ENCODE assay signal across 16 cellular contexts in the genomic region with DNA sequence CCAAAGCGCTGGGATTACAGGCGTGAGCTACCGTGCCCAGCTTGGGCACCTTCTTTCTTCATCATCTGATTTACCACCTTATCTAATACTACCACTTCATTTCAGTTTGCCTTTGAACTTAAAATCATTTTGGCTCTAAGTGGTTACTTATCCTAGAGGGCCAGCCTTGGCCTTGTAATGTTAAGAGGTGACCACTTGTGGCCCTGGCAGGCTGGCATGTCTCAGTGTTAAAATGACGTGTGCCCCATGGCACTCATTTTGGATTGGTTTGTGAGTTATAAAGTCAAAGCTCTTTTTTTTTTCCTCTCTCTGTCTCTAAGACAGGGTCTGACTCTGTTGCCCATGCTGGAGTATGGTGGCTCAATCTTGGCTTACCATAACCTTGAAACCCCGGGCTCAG. TPM values are rescaled to one million over a fixed set of nuclear protein-coding genes. Genes with fewer than 3 reads are reported as not detected.
A peak's percentile ranks its signal among the peaks of the same experiment; 100 is the strongest.
DNase-seq lines count a peak whose midpoint lies in the region; ATAC-seq and TF ChIP-seq lines count a peak whose summit lies in the region.
"Had no signal": no experiment of that assay in that cellular context is flagged by ENCODE, and none has a peak within 500 bp of the region (broad histone marks: within the 10 kb centered on the region; RNA-seq: fewer than 3 reads in every experiment).

No MANE protein-coding gene starts in this region.

- H3K36me3 ChIP-seq in right atrium auricular region, result peaks cover 59% of the 10 kb centered on the region
- peaks cover 0 to 43% of the 10 kb centered on the region in 2 donors for H3K36me3 ChIP-seq in left lung

- TF ChIP-seq CTCF in right atrium auricular region (IDR thresholded peaks at IDR 0.05) (no peak), left lung (IDR thresholded peaks at IDR 0.05) (no peak)

- peaks cover 21% of the 10 kb centered on the region for H3K36me3 Mint-ChIP-seq in stimulated activated effector memory CD8-positive, alpha-beta T cell treated with anti-CD3 and anti-CD28 coated beads, Interleukin-12 subunit alpha, Interleukin-12 subunit beta, amount 100 ng/mL, for 72 hours

- H3K4me3 ChIP-seq in right atrium auricular region (no peak overlapping the region), left lung (no peak overlapping the region)
- H3K4me3 ChIP-seq: HAP-1 had no signal

- H3K9me3 ChIP-seq in right atrium auricular region (no peaks in the 10 kb centered on the region), left lung (no peaks in the 10 kb centered on the region)
- H3K9me3 ChIP-seq: HAP-1 had no signal

- no peak overlapping the region for H3K4me3 Mint-ChIP-seq in stimulated activated effector memory CD8-positive, alpha-beta T cell treated with anti-CD3 and anti-CD28 coated beads, Interleukin-12 subunit alpha, Interleukin-12 subunit beta, amount 100 ng/mL, for 72 hours
- H3K4me3 Mint-ChIP-seq: CD4-positive, alpha-beta memory T cell; HFFc6 had no signal

- no peak overlapping the region for H3K27ac ChIP-seq in right atrium auricular region
- H3K27ac ChIP-seq in left lung, result no peak overlapping the region

- peak overlapping the region; percentile 45 for H3K27ac Mint-ChIP-seq in stimulated activated effector memory CD8-positive, alpha-beta T cell treated with anti-CD3 and anti-CD28 coated beads, Interleukin-12 subunit alpha, Interleukin-12 subunit beta, amount 100 ng/mL, for 72 hours
- H3K27ac Mint-ChIP-seq: HFFc6 had no signal

- intact Hi-C loops in Right ventricle myocardium inferior (cut with DNase I), result no loop called here
- intact Hi-C loops in left lung (cut with DNase I), result no loop called here

- DNase-seq in right atrium auricular region (ENCODE audit: low spot score) (peak; percentile 5), Right ventricle myocardium inferior (ENCODE audit: missing footprints) (no peak), left lung (peak in 1 of 2 donors; percentile 52), NCI-H1105 treated with DMSO at 0.1 percent for 48 hours (lab: John Stamatoyannopoulos, UW) (no peak)
- DNase-seq in stimulated activated effector memory CD8-positive, alpha-beta T cell treated with anti-CD3 and anti-CD28 coated beads, Interleukin-12 subunit alpha, Interleukin-12 subunit beta, amount 100 ng/mL, for 72 hours (ENCODE audit: low spot score in 2 of 2), result no peak
- DNase-seq in stimulated activated CD4-positive, alpha-beta T cell treated with anti-CD3 and anti-CD28 coated beads, Interleukin-4, amount 100 ng/mL, for 24 hours, result no peak
- DNase-seq: C1 segment of cervical spinal cord; Calu3; CD4-positive, alpha-beta memory T cell; COR-L47; DMS53; DMS79 treated with DMSO at 0.1 percent for 48 hours; GF-D8; GOT3; HFFc6 had no signal

- no peaks in the 10 kb centered on the region for H3K4me1 Mint-ChIP-seq in stimulated activated effector memory CD8-positive, alpha-beta T cell treated with anti-CD3 and anti-CD28 coated beads, Interleukin-12 subunit alpha, Interleukin-12 subunit beta, amount 100 ng/mL, for 72 hours
- H3K4me1 Mint-ChIP-seq: CD4-positive, alpha-beta memory T cell had no signal

- H3K9me3 Mint-ChIP-seq in stimulated activated effector memory CD8-positive, alpha-beta T cell treated with anti-CD3 and anti-CD28 coated beads, Interleukin-12 subunit alpha, Interleukin-12 subunit beta, amount 100 ng/mL, for 72 hours, result no peaks in the 10 kb centered on the region
- H3K9me3 Mint-ChIP-seq: CD4-positive, alpha-beta memory T cell; HFFc6 had no signal

- ATAC-seq in Right ventricle myocardium inferior, result no peak
- peak; percentile 92 for ATAC-seq in left lung
- no peak for ATAC-seq in stimulated activated effector memory CD8-positive, alpha-beta T cell treated with anti-CD3 and anti-CD28 coated beads, Interleukin-12 subunit alpha, Interleukin-12 subunit beta, amount 100 ng/mL, for 72 hours

- H3K4me1 ChIP-seq in right atrium auricular region, result peaks cover 0 to 6% of the 10 kb centered on the region in 2 donors
- H3K4me1 ChIP-seq in left lung, result no peaks in the 10 kb centered on the region
- H3K4me1 ChIP-seq: HAP-1 had no signal

- H3K27me3 ChIP-seq in right atrium auricular region (no peaks in the 10 kb centered on the region), left lung (no peaks in the 10 kb centered on the region)

RNA-seq across cellular contexts. Expression of a gene that starts 17.8 kb away (rescaled TPM):
- 10 to 100 TPM; 16.5 to 20.5 TPM for total RNA-seq in right atrium auricular region
- 25.8 TPM for total RNA-seq in Right ventricle myocardium inferior
- total RNA-seq in left lung, result 10 to 100 TPM in 1 of 2 donors, 1 to 10 TPM in 1; 8.0 to 17.1 TPM

RNA-seq across cellular contexts. Expression of a gene that starts 49.6 kb away (rescaled TPM):
- total RNA-seq in right atrium auricular region (1 to 10 TPM in 1 of 2 donors, under 1 TPM in 1; 0.75 to 1.2 TPM), Right ventricle myocardium inferior (4.3 TPM), left lung (10 to 100 TPM in 1 of 2 donors, 1 to 10 TPM in 1; 6.1 to 10.1 TPM)
